ENCODE assay signal across 1 cellular context in the genomic region with DNA sequence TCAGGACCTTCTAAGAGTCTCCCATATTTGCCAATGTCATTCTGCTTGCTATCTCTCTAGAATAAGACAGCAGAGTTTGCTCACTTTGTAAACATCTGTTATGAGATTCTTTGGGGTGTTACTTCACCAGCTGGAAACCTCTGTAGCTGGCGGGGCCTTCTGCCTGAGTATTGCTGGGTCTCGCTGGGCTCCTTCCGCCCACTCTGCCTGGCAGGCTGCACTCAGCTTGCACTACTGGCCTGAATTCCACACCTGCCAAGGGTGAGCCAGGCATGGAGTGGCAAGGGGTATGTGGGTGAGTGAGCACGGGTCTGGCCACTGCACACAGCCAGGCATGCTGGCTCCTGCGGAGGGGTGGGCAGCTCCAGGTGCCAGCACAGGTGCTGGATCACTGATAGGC.
TF ChIP-seq lines count a peak whose summit lies in the region.

No MANE protein-coding gene starts in this region.

TF ChIP-seq in H1, 55 proteins besides CTCF, POLR2A, EP300 and RAD21 (continued from another document):
- TF ChIP-seq, protein P1, sequence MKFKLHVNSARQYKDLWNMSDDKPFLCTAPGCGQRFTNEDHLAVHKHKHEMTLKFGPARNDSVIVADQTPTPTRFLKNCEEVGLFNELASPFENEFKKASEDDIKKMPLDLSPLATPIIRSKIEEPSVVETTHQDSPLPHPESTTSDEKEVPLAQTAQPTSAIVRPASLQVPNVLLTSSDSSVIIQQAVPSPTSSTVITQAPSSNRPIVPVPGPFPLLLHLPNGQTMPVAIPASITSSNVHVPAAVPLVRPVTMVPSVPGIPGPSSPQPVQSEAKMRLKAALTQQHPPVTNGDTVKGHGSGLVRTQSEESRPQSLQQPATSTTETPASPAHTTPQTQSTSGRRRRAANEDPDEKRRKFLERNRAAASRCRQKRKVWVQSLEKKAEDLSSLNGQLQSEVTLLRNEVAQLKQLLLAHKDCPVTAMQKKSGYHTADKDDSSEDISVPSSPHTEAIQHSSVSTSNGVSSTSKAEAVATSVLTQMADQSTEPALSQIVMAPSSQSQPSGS (IDR thresholded peaks at IDR 0.05; ENCODE audit: low read length): no peak
- TF ChIP-seq NANOG (IDR thresholded peaks at IDR 0.05; ENCODE audit: insufficient read depth, low read depth, low read length, poor library complexity, severe bottlenecking) (no peak), CHD2 (IDR thresholded peaks at IDR 0.05; ENCODE audit: low read length) (no peak), SUZ12 (IDR thresholded peaks at IDR 0.05; ENCODE audit: low read length) (no peak), JUND (IDR thresholded peaks at IDR 0.05; ENCODE audit: low read length) (no peak)
- TF ChIP-seq, protein P2, sequence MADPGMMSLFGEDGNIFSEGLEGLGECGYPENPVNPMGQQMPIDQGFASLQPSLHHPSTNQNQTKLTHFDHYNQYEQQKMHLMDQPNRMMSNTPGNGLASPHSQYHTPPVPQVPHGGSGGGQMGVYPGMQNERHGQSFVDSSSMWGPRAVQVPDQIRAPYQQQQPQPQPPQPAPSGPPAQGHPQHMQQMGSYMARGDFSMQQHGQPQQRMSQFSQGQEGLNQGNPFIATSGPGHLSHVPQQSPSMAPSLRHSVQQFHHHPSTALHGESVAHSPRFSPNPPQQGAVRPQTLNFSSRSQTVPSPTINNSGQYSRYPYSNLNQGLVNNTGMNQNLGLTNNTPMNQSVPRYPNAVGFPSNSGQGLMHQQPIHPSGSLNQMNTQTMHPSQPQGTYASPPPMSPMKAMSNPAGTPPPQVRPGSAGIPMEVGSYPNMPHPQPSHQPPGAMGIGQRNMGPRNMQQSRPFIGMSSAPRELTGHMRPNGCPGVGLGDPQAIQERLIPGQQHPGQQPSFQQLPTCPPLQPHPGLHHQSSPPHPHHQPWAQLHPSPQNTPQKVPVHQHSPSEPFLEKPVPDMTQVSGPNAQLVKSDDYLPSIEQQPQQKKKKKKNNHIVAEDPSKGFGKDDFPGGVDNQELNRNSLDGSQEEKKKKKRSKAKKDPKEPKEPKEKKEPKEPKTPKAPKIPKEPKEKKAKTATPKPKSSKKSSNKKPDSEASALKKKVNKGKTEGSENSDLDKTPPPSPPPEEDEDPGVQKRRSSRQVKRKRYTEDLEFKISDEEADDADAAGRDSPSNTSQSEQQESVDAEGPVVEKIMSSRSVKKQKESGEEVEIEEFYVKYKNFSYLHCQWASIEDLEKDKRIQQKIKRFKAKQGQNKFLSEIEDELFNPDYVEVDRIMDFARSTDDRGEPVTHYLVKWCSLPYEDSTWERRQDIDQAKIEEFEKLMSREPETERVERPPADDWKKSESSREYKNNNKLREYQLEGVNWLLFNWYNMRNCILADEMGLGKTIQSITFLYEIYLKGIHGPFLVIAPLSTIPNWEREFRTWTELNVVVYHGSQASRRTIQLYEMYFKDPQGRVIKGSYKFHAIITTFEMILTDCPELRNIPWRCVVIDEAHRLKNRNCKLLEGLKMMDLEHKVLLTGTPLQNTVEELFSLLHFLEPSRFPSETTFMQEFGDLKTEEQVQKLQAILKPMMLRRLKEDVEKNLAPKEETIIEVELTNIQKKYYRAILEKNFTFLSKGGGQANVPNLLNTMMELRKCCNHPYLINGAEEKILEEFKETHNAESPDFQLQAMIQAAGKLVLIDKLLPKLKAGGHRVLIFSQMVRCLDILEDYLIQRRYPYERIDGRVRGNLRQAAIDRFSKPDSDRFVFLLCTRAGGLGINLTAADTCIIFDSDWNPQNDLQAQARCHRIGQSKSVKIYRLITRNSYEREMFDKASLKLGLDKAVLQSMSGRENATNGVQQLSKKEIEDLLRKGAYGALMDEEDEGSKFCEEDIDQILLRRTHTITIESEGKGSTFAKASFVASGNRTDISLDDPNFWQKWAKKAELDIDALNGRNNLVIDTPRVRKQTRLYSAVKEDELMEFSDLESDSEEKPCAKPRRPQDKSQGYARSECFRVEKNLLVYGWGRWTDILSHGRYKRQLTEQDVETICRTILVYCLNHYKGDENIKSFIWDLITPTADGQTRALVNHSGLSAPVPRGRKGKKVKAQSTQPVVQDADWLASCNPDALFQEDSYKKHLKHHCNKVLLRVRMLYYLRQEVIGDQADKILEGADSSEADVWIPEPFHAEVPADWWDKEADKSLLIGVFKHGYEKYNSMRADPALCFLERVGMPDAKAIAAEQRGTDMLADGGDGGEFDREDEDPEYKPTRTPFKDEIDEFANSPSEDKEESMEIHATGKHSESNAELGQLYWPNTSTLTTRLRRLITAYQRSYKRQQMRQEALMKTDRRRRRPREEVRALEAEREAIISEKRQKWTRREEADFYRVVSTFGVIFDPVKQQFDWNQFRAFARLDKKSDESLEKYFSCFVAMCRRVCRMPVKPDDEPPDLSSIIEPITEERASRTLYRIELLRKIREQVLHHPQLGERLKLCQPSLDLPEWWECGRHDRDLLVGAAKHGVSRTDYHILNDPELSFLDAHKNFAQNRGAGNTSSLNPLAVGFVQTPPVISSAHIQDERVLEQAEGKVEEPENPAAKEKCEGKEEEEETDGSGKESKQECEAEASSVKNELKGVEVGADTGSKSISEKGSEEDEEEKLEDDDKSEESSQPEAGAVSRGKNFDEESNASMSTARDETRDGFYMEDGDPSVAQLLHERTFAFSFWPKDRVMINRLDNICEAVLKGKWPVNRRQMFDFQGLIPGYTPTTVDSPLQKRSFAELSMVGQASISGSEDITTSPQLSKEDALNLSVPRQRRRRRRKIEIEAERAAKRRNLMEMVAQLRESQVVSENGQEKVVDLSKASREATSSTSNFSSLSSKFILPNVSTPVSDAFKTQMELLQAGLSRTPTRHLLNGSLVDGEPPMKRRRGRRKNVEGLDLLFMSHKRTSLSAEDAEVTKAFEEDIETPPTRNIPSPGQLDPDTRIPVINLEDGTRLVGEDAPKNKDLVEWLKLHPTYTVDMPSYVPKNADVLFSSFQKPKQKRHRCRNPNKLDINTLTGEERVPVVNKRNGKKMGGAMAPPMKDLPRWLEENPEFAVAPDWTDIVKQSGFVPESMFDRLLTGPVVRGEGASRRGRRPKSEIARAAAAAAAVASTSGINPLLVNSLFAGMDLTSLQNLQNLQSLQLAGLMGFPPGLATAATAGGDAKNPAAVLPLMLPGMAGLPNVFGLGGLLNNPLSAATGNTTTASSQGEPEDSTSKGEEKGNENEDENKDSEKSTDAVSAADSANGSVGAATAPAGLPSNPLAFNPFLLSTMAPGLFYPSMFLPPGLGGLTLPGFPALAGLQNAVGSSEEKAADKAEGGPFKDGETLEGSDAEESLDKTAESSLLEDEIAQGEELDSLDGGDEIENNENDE (IDR thresholded peaks at IDR 0.05; ENCODE audit: insufficient replicate concordance, low read length): no peak
